ENCODE assay signal across 8 cellular contexts in genomic region chr1:222465211-222466041, GRCh38.
DNase-seq lines count a peak whose midpoint lies in the region; ATAC-seq and TF ChIP-seq lines count a peak whose summit lies in the region.

No MANE protein-coding gene starts in this region.

- DNase-seq in DMS53 (lab: John Stamatoyannopoulos, UW) (peak; percentile 98), HuH-7.5 (ENCODE audit: low spot score) (peak; percentile 91), Panc1 (ENCODE audit: low read depth, low spot score) (peak; percentile 81), fibroblast of lung (ENCODE audit: low read depth in 2 of 2) (peak; percentile 93 to 95), natural killer cell (peak; percentile 84)
- DNase-seq in activated T-helper 1 cell treated with anti-CD3 and anti-CD28 coated beads, Interleukin-12 subunit alpha, Interleukin-12 subunit beta, Interleukin-2, Interleukin-4 antibody, amounts not matched to agents 30 ng/mL and 10 ng/mL and 1 ng/mL, durations not matched to agents 14 hours and 24 hours and 36 hours (ENCODE audit: low spot score) = peak; percentile 73
- DNase-seq in stimulated activated naive CD4-positive, alpha-beta T cell (lab: John Stamatoyannopoulos, UW) = peak; percentile 56 to 90 (median 72)

- intact Hi-C loops in Panc1 (cut with micrococcal nuclease; ENCODE audit: unreplicated experiment) = loop anchor here (1.0 to 5.0 kb wide), 2 partner anchors 169 to 247 kb away; partner anchors contain the start of genes AIDA and BROX
- intact Hi-C loops in activated T-helper 1 cell treated with anti-CD3 and anti-CD28 coated beads, Interleukin-12 subunit alpha, Interleukin-12 subunit beta, Interleukin-2, Interleukin-4 antibody, amounts not matched to agents 30 ng/mL and 10 ng/mL and 1 ng/mL, durations not matched to agents 14 hours and 24 hours and 36 hours (cut with micrococcal nuclease) = loop anchor here (1.0 to 2.0 kb wide), 11 partner anchors 123 to 723 kb away; partner anchors contain the start of genes DISP1, DUSP10 and TAF1A
- intact Hi-C loops in natural killer cell (cut with micrococcal nuclease) = loop anchor here (1.0 to 10.0 kb wide), 4 partner anchors 169 to 658 kb away; partner anchors contain the start of genes AIDA and BROX

- H3K36me3 ChIP-seq in Panc1 (ENCODE audit: control insufficient read depth, insufficient read depth, low read length) = no peaks in the 10 kb centered on the region
- H3K36me3 ChIP-seq in fibroblast of lung (ENCODE audit: control insufficient read depth, insufficient read depth, low read length) = no peaks in the 10 kb centered on the region

- peaks cover 27% of the 10 kb centered on the region for H3K27me3 Mint-ChIP-seq in activated T-helper 1 cell treated with anti-CD3 and anti-CD28 coated beads, Interleukin-12 subunit alpha, Interleukin-12 subunit beta, Interleukin-2, Interleukin-4 antibody, amounts not matched to agents 30 ng/mL and 10 ng/mL and 1 ng/mL, durations not matched to agents 14 hours and 24 hours and 36 hours (ENCODE audit: insufficient read depth)
- H3K27me3 Mint-ChIP-seq in natural killer cell (ENCODE audit: low read depth in 2 of 2) = peaks cover 0 to 9% of the 10 kb centered on the region in 2 donors

- POLR2A ChIA-PET in Panc1 (lab: Charles Lee) = interaction anchor here (0.6 to 0.7 kb wide), 2 partner anchors 638 to 860 kb away, joined by 3 to 5 read pairs; no protein-coding TSS in a partner anchor

- in situ Hi-C loops in Panc1 (cut with HindIII; ENCODE audit: low pct_unique_long_range_greater_than_20kb, low sequenced_read_pairs) = no loop called here

- H3K36me3 Mint-ChIP-seq in activated T-helper 1 cell treated with anti-CD3 and anti-CD28 coated beads, Interleukin-12 subunit alpha, Interleukin-12 subunit beta, Interleukin-2, Interleukin-4 antibody, amounts not matched to agents 30 ng/mL and 10 ng/mL and 1 ng/mL, durations not matched to agents 14 hours and 24 hours and 36 hours (ENCODE audit: low read depth) = no peaks in the 10 kb centered on the region
- no peaks in the 10 kb centered on the region for H3K36me3 Mint-ChIP-seq in natural killer cell

- H2AFZ ChIP-seq in fibroblast of lung (ENCODE audit: low read length) = peak overlapping the region; percentile 74

- H3K4me3 ChIP-seq in Panc1 (ENCODE audit: low read depth in 2 of 2, low read length in 2 of 2) (peak overlapping the region; percentile 63 to 80), fibroblast of lung (replicated peaks in 1 of 4; ENCODE audit: control extremely low read depth in 1 of 4, insufficient read depth in 1 of 4, low read depth in 3 of 4, low read length in 4 of 4) (peak overlapping the region; percentile 33 to 64 (median 50))

- H3K4me1 Mint-ChIP-seq in activated T-helper 1 cell treated with anti-CD3 and anti-CD28 coated beads, Interleukin-12 subunit alpha, Interleukin-12 subunit beta, Interleukin-2, Interleukin-4 antibody, amounts not matched to agents 30 ng/mL and 10 ng/mL and 1 ng/mL, durations not matched to agents 14 hours and 24 hours and 36 hours (ENCODE audit: low read depth) = peaks cover 12% of the 10 kb centered on the region
- peaks cover 8 to 11% of the 10 kb centered on the region in 2 donors for H3K4me1 Mint-ChIP-seq in natural killer cell

- BruUV-seq in Panc1 (replicated peaks; lab: Mats Ljungman, UMichigan) = no TSS peak

- H3K27ac Mint-ChIP-seq in activated T-helper 1 cell treated with anti-CD3 and anti-CD28 coated beads, Interleukin-12 subunit alpha, Interleukin-12 subunit beta, Interleukin-2, Interleukin-4 antibody, amounts not matched to agents 30 ng/mL and 10 ng/mL and 1 ng/mL, durations not matched to agents 14 hours and 24 hours and 36 hours = peak overlapping the region; percentile 84
- peak overlapping the region; percentile 80 to 84 for H3K27ac Mint-ChIP-seq in natural killer cell

- no peaks in the 10 kb centered on the region for H3K9me3 ChIP-seq in Panc1 (ENCODE audit: control insufficient read depth, insufficient read depth, low read depth, low read length)
- H3K9me3 ChIP-seq in fibroblast of lung (ENCODE audit: control insufficient read depth, insufficient read depth, low read depth, low read length) = no peaks in the 10 kb centered on the region

- ATAC-seq in GM21528 (IDR thresholded peaks at IDR 0.05; ENCODE audit: low FRiP score, unreplicated experiment) (peak; percentile 91), Panc1 (peak; percentile 99), natural killer cell (peak; percentile 96 to 98 (median 98))

- H3K27me3 ChIP-seq in Panc1 (ENCODE audit: control insufficient read depth, insufficient read depth, low read length) (no peaks in the 10 kb centered on the region), fibroblast of lung (ENCODE audit: control insufficient read depth, insufficient read depth, low read length) (no peaks in the 10 kb centered on the region)

- no peaks in the 10 kb centered on the region for H4K20me1 ChIP-seq in fibroblast of lung (ENCODE audit: control insufficient read depth, extremely low read depth, insufficient read depth, low read length)

- no peaks in the 10 kb centered on the region for H3K79me2 ChIP-seq in fibroblast of lung (ENCODE audit: control insufficient read depth, insufficient read depth, low read length)

- H3K4me3 Mint-ChIP-seq in activated T-helper 1 cell treated with anti-CD3 and anti-CD28 coated beads, Interleukin-12 subunit alpha, Interleukin-12 subunit beta, Interleukin-2, Interleukin-4 antibody, amounts not matched to agents 30 ng/mL and 10 ng/mL and 1 ng/mL, durations not matched to agents 14 hours and 24 hours and 36 hours = peak overlapping the region; percentile 82
- peak overlapping the region; percentile 83 for H3K4me3 Mint-ChIP-seq in natural killer cell

- H3K9ac ChIP-seq in fibroblast of lung (ENCODE audit: insufficient read depth, low read length) = peak overlapping the region; percentile 79

- H3K4me2 ChIP-seq in fibroblast of lung (ENCODE audit: extremely low read depth, insufficient read depth, low read length) = peak overlapping the region; percentile 83

- CTCF ChIA-PET in Panc1 (lab: Charles Lee) = interaction anchor here (0.6 to 1.9 kb wide), 3 partner anchors 10 to 1586 kb away, joined by 3 to 34 read pairs (median 3); partner anchors contain the start of gene HLX

- peak; percentile 100 for TF ChIP-seq CTCF in Panc1 (IDR thresholded peaks at IDR 0.05)
- peak; percentile 74 to 98 for TF ChIP-seq CTCF in fibroblast of lung (conservative IDR thresholded peaks at IDR 0.05 in 1 of 2, IDR thresholded peaks at IDR 0.05 in 1 of 2; ENCODE audit: low read depth in 1 of 2, low read length in 2 of 2)
- peak; percentile 99 for TF ChIP-seq CTCF in natural killer cell (IDR thresholded peaks at IDR 0.05)

- H3K4me1 ChIP-seq in Panc1 (ENCODE audit: control insufficient read depth, insufficient read depth, low read length) = peaks cover 8% of the 10 kb centered on the region
- H3K4me1 ChIP-seq in fibroblast of lung (ENCODE audit: control insufficient read depth, extremely low read depth, insufficient read depth, low read length) = peaks cover 2% of the 10 kb centered on the region

- H3K27ac ChIP-seq in Panc1 (ENCODE audit: low read length) = peak overlapping the region; percentile 99
- peak overlapping the region; percentile 96 for H3K27ac ChIP-seq in fibroblast of lung (ENCODE audit: insufficient read depth, low read length)

- H3K9me3 Mint-ChIP-seq in activated T-helper 1 cell treated with anti-CD3 and anti-CD28 coated beads, Interleukin-12 subunit alpha, Interleukin-12 subunit beta, Interleukin-2, Interleukin-4 antibody, amounts not matched to agents 30 ng/mL and 10 ng/mL and 1 ng/mL, durations not matched to agents 14 hours and 24 hours and 36 hours = no peaks in the 10 kb centered on the region
- no peaks in the 10 kb centered on the region for H3K9me3 Mint-ChIP-seq in natural killer cell

Comparison
In these comparisons a context has a peak if more than half of its experiments do, and no peak if none do; other contexts are left out.
1. Peak in every context shown above with its lines: DNase-seq, ATAC-seq, H3K4me3 ChIP-seq and H3K27ac ChIP-seq.